In genomic region chr9:68685770-68686169, GRCh38 we compare ENCODE assay signal across 1 cellular context.
TF ChIP-seq lines count a peak whose summit lies in the region.

No MANE protein-coding gene starts in this region.

TF ChIP-seq in GM23338, 12 proteins besides CTCF, POLR2A, EP300 and RAD21 (continued from another document):
- no peak for TF ChIP-seq ZNF462 (CRISPR knock-in tag; IDR thresholded peaks at IDR 0.05)
- no peak for TF ChIP-seq CREB1 (CRISPR knock-in tag; IDR thresholded peaks at IDR 0.05; ENCODE audit: low read depth)
- no peak for TF ChIP-seq ZNF331 (CRISPR knock-in tag; IDR thresholded peaks at IDR 0.05; ENCODE audit: low read depth)
TF ChIP-seq in GM23338: peak in this region for 0.
